11 cellular contexts compared by ENCODE assay signal in genomic region chr6:3013486-3013885, GRCh38. TPM values are rescaled to one million over a fixed set of nuclear protein-coding genes. Genes with fewer than 3 reads are reported as not detected.
DNase-seq lines count a peak whose midpoint lies in the region; ATAC-seq, FAIRE-seq and TF ChIP-seq lines count a peak whose summit lies in the region.
"Had no signal": no experiment of that assay in that cellular context is flagged by ENCODE, and none has a peak within 500 bp of the region (broad histone marks: within the 10 kb centered on the region; RNA-seq: fewer than 3 reads in every experiment).

No MANE protein-coding gene starts in this region.

- ATAC-seq in T-helper 17 cell = peak; percentile 44
- ATAC-seq in Right ventricle myocardium inferior = no peak
- ATAC-seq in aorta (ENCODE audit: low FRiP score) = peak; percentile 52
- no peak for ATAC-seq in GM18907 (IDR thresholded peaks at IDR 0.05; ENCODE audit: unreplicated experiment)
- ATAC-seq in GM21447 (IDR thresholded peaks at IDR 0.05; ENCODE audit: unreplicated experiment) = no peak

- peaks cover 2 to 17% of the 10 kb centered on the region in 2 donors for H3K36me3 ChIP-seq in aorta (ENCODE audit: control insufficient read depth in 1 of 2, insufficient read depth in 2 of 2, low read length in 1 of 2)

- H3K4me1 Mint-ChIP-seq in T-helper 17 cell = peaks cover 10% of the 10 kb centered on the region

- no peak for TF ChIP-seq CTCF in D721Med (IDR thresholded peaks at IDR 0.05; ENCODE audit: insufficient read depth, missing control alignments)

- H3K27me3 ChIP-seq in aorta (ENCODE audit: control insufficient read depth in 1 of 2, insufficient read depth in 2 of 2, low read length in 1 of 2) = no peaks in the 10 kb centered on the region

- intact Hi-C loops in Right ventricle myocardium inferior (cut with DNase I) (no loop called here), aorta (cut with DNase I) (loop anchor here in 1 of 2 donors (5.0 kb wide), 1 partner anchor 34 kb away; no protein-coding TSS in a partner anchor)

- peak overlapping the region; percentile 19 for H3K4me3 Mint-ChIP-seq in T-helper 17 cell

- H3K27me3 Mint-ChIP-seq in T-helper 17 cell = no peaks in the 10 kb centered on the region

- no peak overlapping the region for H3K27ac ChIP-seq in aorta (ENCODE audit: low read depth in 1 of 2, low read length in 2 of 2)
- H3K27ac ChIP-seq: VCaP had no signal

- WGBS in aorta, 2 donors = 88 to 100% methylated on average over 2 of the region's 2 CpGs

- H3K9me3 ChIP-seq in T-helper 17 cell (ENCODE audit: control insufficient read depth, low read length, poor library complexity, severe bottlenecking) = no peaks in the 10 kb centered on the region
- peaks cover 3% of the 10 kb centered on the region for H3K9me3 ChIP-seq in aorta (ENCODE audit: control insufficient read depth, low read length)

- H3K36me3 Mint-ChIP-seq in T-helper 17 cell (ENCODE audit: low read depth) = peaks cover 6% of the 10 kb centered on the region

- H3K27ac Mint-ChIP-seq in T-helper 17 cell = peak overlapping the region; percentile 37

- H3K4me1 ChIP-seq in aorta (ENCODE audit: control insufficient read depth in 1 of 2, insufficient read depth in 2 of 2, low read length in 2 of 2) = no peaks in the 10 kb centered on the region

- H3K4me3 ChIP-seq in aorta (ENCODE audit: low read length in 2 of 2) = no peak overlapping the region

- DNase-seq in SIG-M5 treated with dmso at 0.1 percent for 504 hours (lab: John Stamatoyannopoulos, UW; ENCODE audit: unreplicated experiment) (peak; percentile 34), SIG-M5 (lab: John Stamatoyannopoulos, UW) (no peak), T-helper 17 cell (no peak), Right ventricle myocardium inferior (ENCODE audit: missing footprints) (peak; percentile 84), aorta (peak in 1 of 2 donors; percentile 71), D721Med (ENCODE audit: insufficient read length, low spot score) (no peak)
- DNase-seq: NCI-H1694 treated with DMSO at 0.1 percent for 48 hours had no signal

- FAIRE-seq in D721Med (lab: Jason Lieb, UNC) = no peak
- FAIRE-seq: GM18507 had no signal

RNA-seq across cellular contexts. Expression of gene NQO2, which starts 13.8 kb away (rescaled TPM):
- total RNA-seq in T-helper 17 cell = 10 to 100 TPM in 1 of 2 donors, 1 to 10 TPM in 1; 9.2 to 14.2 TPM
- 57.5 TPM for total RNA-seq in Right ventricle myocardium inferior
- total RNA-seq in aorta = 10 to 100 TPM; 23.2 to 40.3 TPM
- polyA plus RNA-seq in aorta = 10 to 100 TPM; 58.6 to 58.9 TPM

RNA-seq across cellular contexts. Expression of gene SERPINB6, which starts 42.1 kb away (rescaled TPM):
- total RNA-seq in T-helper 17 cell (10 to 100 TPM in 1 of 2 donors, 1 to 10 TPM in 1; 9.1 to 26.4 TPM), Right ventricle myocardium inferior (275 TPM), aorta (100 to 1,000 TPM; 111 to 132 TPM)
- 100 to 1,000 TPM; 174 to 243 TPM for polyA plus RNA-seq in aorta

RNA-seq across cellular contexts. Expression of gene RIPK1, which starts 54.8 kb away (rescaled TPM):
- total RNA-seq in T-helper 17 cell = 10 to 100 TPM; 24.3 to 27.2 TPM
- 6.9 TPM for total RNA-seq in Right ventricle myocardium inferior
- 10 to 100 TPM; 23.1 to 27.3 TPM for total RNA-seq in aorta
- 10 to 100 TPM in 1 of 2 donors, 1 to 10 TPM in 1; 9.9 to 21.8 TPM for polyA plus RNA-seq in aorta

Comparison
In these comparisons a context has a peak if more than half of its experiments do, and no peak if none do; other contexts are left out.
1. DNase-seq: peak in SIG-M5 treated with dmso at 0.1 percent for 504 hours (single experiment) and Right ventricle myocardium inferior (single experiment); none in SIG-M5 (single experiment), T-helper 17 cell (0 of 3) and D721Med (single experiment).
2. ATAC-seq: peak in T-helper 17 cell (single experiment) and aorta (single experiment); none in Right ventricle myocardium inferior (single experiment), GM18907 (single experiment) and GM21447 (single experiment).
3. RNA of gene SERPINB6, which starts 42.1 kb away (total RNA-seq): 275 TPM in Right ventricle myocardium inferior (single experiment) and 111 to 132 TPM in aorta; 9.1 to 26.4 TPM in T-helper 17 cell; every median in the first group is over 4 times any median in the second.